ENCODE assay signal across 3 cellular contexts in the genomic region with DNA sequence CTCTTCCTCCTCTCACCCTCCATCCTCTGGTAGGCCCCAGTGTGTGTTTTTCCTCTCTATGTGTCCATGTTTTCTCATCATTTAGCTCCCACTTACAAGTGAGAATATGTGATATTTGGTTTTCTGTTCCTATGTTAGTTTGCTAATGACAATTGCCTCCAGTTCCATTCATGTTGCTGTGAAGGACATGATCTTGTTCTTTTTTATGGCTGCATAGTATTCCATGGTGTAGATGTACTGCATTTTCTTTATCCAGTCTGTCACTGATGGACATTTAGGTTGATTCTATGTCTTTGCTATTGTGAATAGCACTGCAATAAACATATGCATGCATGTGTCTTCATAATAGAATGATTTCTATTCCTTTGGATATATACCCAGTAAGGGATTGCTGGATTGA.
DNase-seq lines count a peak whose midpoint lies in the region; ATAC-seq, FAIRE-seq and TF ChIP-seq lines count a peak whose summit lies in the region.
"Not testable (repeated sequence)": the region's sequence is repeated elsewhere in the genome, so short reads cannot be mapped to it uniquely, and the experiment has no call there.

No MANE protein-coding gene starts in this region.

- not testable (repeated sequence) for TF ChIP-seq POLR2A in K562 (conservative IDR thresholded peaks at IDR 0.05); H1 (IDR thresholded peaks at IDR 0.05; ENCODE audit: control extremely low read depth in 1 of 2, low read depth in 2 of 2, low read length in 2 of 2)

- not testable (repeated sequence) for H2BK12ac ChIP-seq in H1 (ENCODE audit: low read depth, low read length)

- H2BK20ac ChIP-seq in H1 (ENCODE audit: low read length) = not testable (repeated sequence)

- not testable (repeated sequence) for FAIRE-seq in K562 (lab: Jason Lieb, UNC); H1 (lab: Jason Lieb, UNC)

- in situ Hi-C loops in K562 (cut with MboI) = not testable (repeated sequence)

- not testable (repeated sequence) for H4K20me1 ChIP-seq in K562 (replicated peaks; ENCODE audit: control insufficient read depth, insufficient read depth, low read length); H1 (replicated peaks in 1 of 2; ENCODE audit: control insufficient read depth in 1 of 2, insufficient read depth in 2 of 2, low read length in 2 of 2)

- H3K79me1 ChIP-seq in H1 (ENCODE audit: low read depth, low read length) = not testable (repeated sequence)

- CTCF ChIA-PET in HEK293 (lab: Yijun Ruan, JAX); K562 (lab: Yijun Ruan, JAX; ENCODE audit: low intra/inter-chr PET ratio); H1 (lab: Charles Lee; ENCODE audit: partially characterized antibody): not testable (repeated sequence)

- not testable (repeated sequence) for H3K14ac ChIP-seq in H1 (ENCODE audit: insufficient read length)

- H3K18ac ChIP-seq in H1 (ENCODE audit: extremely low read depth, low read length) = not testable (repeated sequence)

- not testable (repeated sequence) for H2BK15ac ChIP-seq in H1 (ENCODE audit: low read length)

- not testable (repeated sequence) for H3K4me2 ChIP-seq in K562 (ENCODE audit: insufficient read depth, low read length); H1 (ENCODE audit: insufficient read depth in 1 of 2, low read depth in 2 of 2, low read length in 2 of 2)

- not testable (repeated sequence) for H4K8ac ChIP-seq in H1 (ENCODE audit: extremely low read depth, insufficient read depth, low read length)

- not testable (repeated sequence) for H3K9me1 ChIP-seq in K562 (ENCODE audit: control insufficient read depth, insufficient read depth, low read length)

- H3K4me1 ChIP-seq in HEK293 (ENCODE audit: control insufficient read depth, insufficient read depth, low read length); K562 (replicated peaks in 1 of 2; ENCODE audit: control insufficient read depth in 2 of 2, insufficient read depth in 2 of 2, low read length in 2 of 2); H1 (replicated peaks in 1 of 4; ENCODE audit: control insufficient read depth in 3 of 4, insufficient read depth in 4 of 4, low read length in 3 of 4): not testable (repeated sequence)

- not testable (repeated sequence) for H3K56ac ChIP-seq in H1 (replicated peaks; ENCODE audit: insufficient read length, low read depth, low read length)

- not testable (repeated sequence) for H2BK120ac ChIP-seq in H1 (replicated peaks; ENCODE audit: low read depth, low read length)

- TF ChIP-seq EP300 in K562 (IDR thresholded peaks at IDR 0.05; ENCODE audit: low read length); H1 (IDR thresholded peaks at IDR 0.05; ENCODE audit: borderline replicate concordance in 1 of 2, low read depth in 2 of 2, low read length in 2 of 2): not testable (repeated sequence)

- not testable (repeated sequence) for H2AK5ac ChIP-seq in H1 (ENCODE audit: low read depth, low read length)

- not testable (repeated sequence) for DNase-seq in K562 (ENCODE audit: extremely low read depth in 1 of 4, low spot score in 3 of 4); H1 (ENCODE audit: low read depth in 1 of 2, low spot score in 2 of 2)

- intact Hi-C loops in K562 (cut with micrococcal nuclease) = not testable (repeated sequence)

- not testable (repeated sequence) for ATAC-seq in K562

- H2AFZ ChIP-seq in K562 (ENCODE audit: low read depth, low read length); H1 (ENCODE audit: low read length): not testable (repeated sequence)

- H4K91ac ChIP-seq in H1 (replicated peaks; ENCODE audit: insufficient read length, low read length) = not testable (repeated sequence)

- not testable (repeated sequence) for H3K4me3 ChIP-seq in HEK293 (ENCODE audit: low read depth, low read length); K562; H1 (ENCODE audit: extremely low read depth in 1 of 4, insufficient read depth in 2 of 4, low read depth in 3 of 4, low read length in 4 of 4)

- H3K27ac ChIP-seq in HEK293 (ENCODE audit: extremely low read depth, low read depth, low read length); K562 (ENCODE audit: extremely low read depth, low read depth, low read length); H1 (ENCODE audit: low read depth, low read length): not testable (repeated sequence)

- not testable (repeated sequence) for H3K23ac ChIP-seq in H1 (ENCODE audit: insufficient read length)

- not testable (repeated sequence) for H3K36me3 ChIP-seq in HEK293 (ENCODE audit: control insufficient read depth in 2 of 2, insufficient read depth in 1 of 2, low read length in 2 of 2); K562 (ENCODE audit: control insufficient read depth, insufficient read depth, low read length); H1 (ENCODE audit: control insufficient read depth in 2 of 4, insufficient read depth in 4 of 4, low read length in 3 of 4)

- POLR2A ChIA-PET in HEK293 (lab: Yijun Ruan, JAX); K562 (lab: Yijun Ruan, JAX); H1 (lab: Charles Lee; ENCODE audit: partially characterized antibody): not testable (repeated sequence)

- H3K27me3 ChIP-seq in K562 (ENCODE audit: control insufficient read depth in 2 of 2, insufficient read depth in 2 of 2, low read length in 2 of 2); H1 (replicated peaks in 1 of 4; ENCODE audit: control insufficient read depth in 3 of 4, extremely low read depth in 1 of 4, insufficient read depth in 3 of 4, low read length in 3 of 4): not testable (repeated sequence)

- not testable (repeated sequence) for H3K23me2 ChIP-seq in H1 (ENCODE audit: low read depth, low read length)

- TF ChIP-seq CTCF in HEK293 (tag by site-specific recombination; IDR thresholded peaks at IDR 0.05); K562 (IDR thresholded peaks at IDR 0.05 in 2 of 3, conservative IDR thresholded peaks at IDR 0.05 in 1 of 3; ENCODE audit: insufficient read depth in 2 of 3, low read depth in 1 of 3, low read length in 3 of 3); H1 (IDR thresholded peaks at IDR 0.05; ENCODE audit: control extremely low read depth in 1 of 3, insufficient read depth in 1 of 3, low read depth in 1 of 3, low read length in 3 of 3): not testable (repeated sequence)

- not testable (repeated sequence) for TF ChIP-seq RAD21 in K562 (CRISPR knock-in tag; conservative IDR thresholded peaks at IDR 0.05 in 1 of 2, IDR thresholded peaks at IDR 0.05 in 1 of 2); H1 (IDR thresholded peaks at IDR 0.05 in 1 of 2, conservative IDR thresholded peaks at IDR 0.05 in 1 of 2; ENCODE audit: low read depth in 2 of 2, low read length in 2 of 2)

- H3K9ac ChIP-seq in K562 (ENCODE audit: insufficient read depth in 1 of 2, low read depth in 2 of 2, low read length in 2 of 2); H1 (replicated peaks in 1 of 4; ENCODE audit: extremely low read depth in 1 of 4, low read depth in 3 of 4, low read length in 3 of 4): not testable (repeated sequence)

- not testable (repeated sequence) for BruUV-seq in K562 (replicated peaks; lab: Mats Ljungman, UMichigan)

- not testable (repeated sequence) for H2BK5ac ChIP-seq in H1 (ENCODE audit: low read depth, low read length)

- H3K4ac ChIP-seq in H1 (replicated peaks; ENCODE audit: insufficient read length, low read depth, low read length) = not testable (repeated sequence)

- H3K79me2 ChIP-seq in K562 (ENCODE audit: control insufficient read depth, insufficient read depth, low read length); H1 (ENCODE audit: control insufficient read depth in 1 of 2, insufficient read depth in 2 of 2, low read length in 2 of 2): not testable (repeated sequence)

- H4K5ac ChIP-seq in H1 (ENCODE audit: insufficient read length, low read depth, low read length) = not testable (repeated sequence)

- H3K9me3 ChIP-seq in HEK293 (ENCODE audit: control insufficient read depth, insufficient read depth, low read depth, low read length); K562 (replicated peaks; ENCODE audit: control insufficient read depth, insufficient read depth, low read depth, low read length); H1 (ENCODE audit: insufficient read depth in 2 of 2, low read depth in 1 of 2, low read length in 1 of 2): not testable (repeated sequence)

TF ChIP-seq in HEK293, 187 proteins besides CTCF, POLR2A, EP300 and RAD21:
- TF ChIP-seq ZNF146 (tag by site-specific recombination; IDR thresholded peaks at IDR 0.05) = peak; percentile 21; the same call in 1 of the 2 replicates
TF ChIP-seq in HEK293: peak in this region for 1; not testable (repeated sequence) for 186.

TF ChIP-seq in K562, 482 proteins besides CTCF, POLR2A, EP300 and RAD21:
- TF ChIP-seq BCOR (IDR thresholded peaks at IDR 0.05) = peak; percentile 36; the same call in 1 of the 2 replicates
- peak; percentile 81 for TF ChIP-seq ZNF146 (CRISPR knock-in tag; IDR thresholded peaks at IDR 0.05; ENCODE audit: unreplicated experiment)
- TF ChIP-seq RBM25 (IDR thresholded peaks at IDR 0.05; ENCODE audit: low read depth, low read length, severe bottlenecking) = peak; percentile 12

TF ChIP-seq in H1, 55 proteins besides CTCF, POLR2A, EP300 and RAD21:
- peak; percentile 71; the same call in 1 of the 2 replicates for TF ChIP-seq KDM1A (IDR thresholded peaks at IDR 0.05; ENCODE audit: borderline replicate concordance, low read length)
